ENCODE assay signal across 8 cellular contexts in the genomic region with DNA sequence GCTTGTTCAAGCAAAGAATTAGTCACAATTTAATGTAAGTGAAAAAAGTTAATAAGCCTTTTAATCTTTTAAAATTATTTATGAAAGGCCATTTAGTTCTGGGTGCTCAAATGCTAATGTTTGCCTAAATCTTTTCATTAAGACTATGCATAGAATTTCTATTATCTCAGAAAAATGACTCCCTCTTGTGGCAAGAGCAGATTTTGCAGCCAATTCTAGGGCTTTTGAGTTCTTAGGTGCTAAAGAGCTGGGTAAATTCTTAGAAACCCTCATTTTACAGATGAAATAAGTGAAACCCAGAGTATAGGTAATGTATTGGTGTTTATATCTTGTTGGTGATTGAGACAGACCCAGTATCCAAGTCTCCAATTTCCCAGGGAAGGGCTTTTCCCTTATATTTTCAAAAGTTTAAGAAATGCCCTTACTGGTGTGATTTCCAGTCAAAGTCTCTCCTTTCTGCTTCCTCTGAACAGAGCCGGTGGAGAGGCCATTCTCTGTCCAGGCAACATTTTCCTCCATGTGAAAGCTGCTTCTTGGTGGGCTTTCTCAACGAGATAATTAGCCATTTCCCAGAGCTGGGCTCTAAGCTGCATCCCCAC. TPM values are rescaled to one million over a fixed set of nuclear protein-coding genes. Genes with fewer than 3 reads are reported as not detected.
DNase-seq lines count a peak whose midpoint lies in the region; ATAC-seq and TF ChIP-seq lines count a peak whose summit lies in the region.

No MANE protein-coding gene starts in this region.

- H3K27ac ChIP-seq in SK-N-SH (ENCODE audit: low read depth in 2 of 2, low read length in 1 of 2) (no peak overlapping the region), upper lobe of left lung (no peak overlapping the region)

- WGBS in SK-N-SH (ENCODE audit: low lambda C conversion rate): 0% methylated on average over 2 of the region's 2 CpGs
- WGBS in upper lobe of left lung, 2 donors: 45 to 49% methylated on average over 2 of the region's 2 CpGs

- H3F3A ChIP-seq in SK-N-SH (replicated peaks; ENCODE audit: insufficient read depth): no peaks in the 10 kb centered on the region

- no peak overlapping the region for H2AFZ ChIP-seq in SK-N-SH (ENCODE audit: low read depth)

- TF ChIP-seq EP300 in SK-N-SH (IDR thresholded peaks at IDR 0.05; ENCODE audit: borderline replicate concordance in 1 of 2, low read depth in 1 of 2, low read length in 1 of 2) (no peak), upper lobe of left lung (IDR thresholded peaks at IDR 0.05) (no peak)

- POLR2A ChIA-PET in AG04449 (lab: Yijun Ruan, JAX): no interaction called here
- POLR2A ChIA-PET in SK-N-SH (lab: Yijun Ruan, JAX): no interaction called here

- no peak overlapping the region for H3K4me2 ChIP-seq in SK-N-SH

- no peak for TF ChIP-seq POLR2A in upper lobe of left lung (IDR thresholded peaks at IDR 0.05)

- peak; percentile 57 for TF ChIP-seq CTCF in AG04449 (IDR thresholded peaks at IDR 0.05; ENCODE audit: insufficient read depth, low read length, missing control alignments)
- peak; percentile 80 for TF ChIP-seq CTCF in SK-N-SH (IDR thresholded peaks at IDR 0.05)
- peak; percentile 53 to 68 (median 60) for TF ChIP-seq CTCF in upper lobe of left lung (IDR thresholded peaks at IDR 0.05)

- H3K9ac ChIP-seq in SK-N-SH: no peak overlapping the region

- CTCF ChIA-PET in AG04449 (lab: Yijun Ruan, JAX): interaction anchor here (0.9 to 2.6 kb wide), 12 partner anchors 9 to 604 kb away, joined by 3 to 12 read pairs (median 5); no protein-coding TSS in a partner anchor
- CTCF ChIA-PET in SK-N-SH (lab: Yijun Ruan, JAX): interaction anchor here (0.5 to 2.0 kb wide), 19 partner anchors 9 to 613 kb away, joined by 3 to 10 read pairs (median 3); no protein-coding TSS in a partner anchor

- ATAC-seq in upper lobe of left lung (ENCODE audit: low FRiP score in 2 of 2) (peak in 1 of 2 donors; percentile 65), HG03457 (IDR thresholded peaks at IDR 0.05; ENCODE audit: unreplicated experiment) (no peak)

- H3K4me3 ChIP-seq in AG04449 (ENCODE audit: low read depth, low read length) (no peak overlapping the region), SK-N-SH (ENCODE audit: low read depth in 2 of 2, low read length in 1 of 2) (peak overlapping the region in 1 of 2 experiments; percentile 48; a peak in 1 of 4 replicates), upper lobe of left lung (no peak overlapping the region)

- no peaks in the 10 kb centered on the region for H3K4me1 ChIP-seq in SK-N-SH (ENCODE audit: control insufficient read depth in 1 of 2, insufficient read depth in 2 of 2, low read depth in 1 of 2, low read length in 1 of 2)
- peaks cover 0 to 5% (median 0%) of the 10 kb centered on the region in 4 donors for H3K4me1 ChIP-seq in upper lobe of left lung

- no peaks in the 10 kb centered on the region for H3K9me2 ChIP-seq in SK-N-SH

- no peaks in the 10 kb centered on the region for H3K9me3 ChIP-seq in SK-N-SH
- H3K9me3 ChIP-seq in upper lobe of left lung: no peaks in the 10 kb centered on the region

- H4K20me1 ChIP-seq in SK-N-SH (ENCODE audit: insufficient read depth): no peaks in the 10 kb centered on the region

- no peaks in the 10 kb centered on the region for H3K79me2 ChIP-seq in SK-N-SH (ENCODE audit: insufficient read depth)

- DNase-seq in AG04449 (ENCODE audit: low read depth, low spot score) (no peak), GM04503 (ENCODE audit: low read depth) (peak; percentile 3), HS-5 (ENCODE audit: low read depth) (peak; percentile 46), SK-N-SH (peak; percentile 15), dedifferentiated amniotic fluid mesenchymal stem cell (ENCODE audit: extremely low spot score) (peak; percentile 58), medulla oblongata (ENCODE audit: extremely low spot score) (peak; percentile 81), upper lobe of left lung (no peak)

- H3K36me3 ChIP-seq in SK-N-SH (replicated peaks in 1 of 2; ENCODE audit: control insufficient read depth in 1 of 2, insufficient read depth in 2 of 2, low read length in 1 of 2) (no peaks in the 10 kb centered on the region), upper lobe of left lung (no peaks in the 10 kb centered on the region)

- TF ChIP-seq RAD21 in SK-N-SH (IDR thresholded peaks at IDR 0.05; ENCODE audit: low read length): peak; percentile 55

- H3K27me3 ChIP-seq in SK-N-SH (ENCODE audit: insufficient read depth) (no peaks in the 10 kb centered on the region), upper lobe of left lung (no peaks in the 10 kb centered on the region)

TF ChIP-seq in SK-N-SH, 30 proteins besides CTCF, POLR2A, EP300 and RAD21:
- TF ChIP-seq SMC3 (IDR thresholded peaks at IDR 0.05; ENCODE audit: low read depth, low read length) (peak; percentile 21; the same call in 1 of the 2 replicates), NFIC (IDR thresholded peaks at IDR 0.05; ENCODE audit: borderline replicate concordance) (no peak)

RNA-seq across cellular contexts. Expression of a gene that starts 24.1 kb away (rescaled TPM):
- 0.03 and 0.08 TPM in 2 replicates for polyA plus RNA-seq in SK-N-SH (2012; rRNA removed)
- polyA plus RNA-seq in SK-N-SH (2012; cell fraction: cytosol; rRNA removed): 0.04 and 0.10 TPM in 2 replicates
- polyA plus RNA-seq in SK-N-SH (2012; cell fraction: nucleus; rRNA removed): 0.07 and 0.19 TPM in 2 replicates
- total RNA-seq in upper lobe of left lung: 10 to 100 TPM; 12.8 to 29.2 (median 18.3) TPM

Comparison
In these comparisons a context has a peak if more than half of its experiments do, and no peak if none do; other contexts are left out.
1. DNase-seq: peak in GM04503 (single experiment), HS-5 (single experiment), SK-N-SH (single experiment), dedifferentiated amniotic fluid mesenchymal stem cell (single experiment) and medulla oblongata (single experiment); none in AG04449 (single experiment) and upper lobe of left lung (0 of 2).
2. Peak in every context shown above with its lines, with median percentiles within 50 percentile points of each other: CTCF ChIP-seq.